ENCODE assay signal across 9 cellular contexts in the genomic region with DNA sequence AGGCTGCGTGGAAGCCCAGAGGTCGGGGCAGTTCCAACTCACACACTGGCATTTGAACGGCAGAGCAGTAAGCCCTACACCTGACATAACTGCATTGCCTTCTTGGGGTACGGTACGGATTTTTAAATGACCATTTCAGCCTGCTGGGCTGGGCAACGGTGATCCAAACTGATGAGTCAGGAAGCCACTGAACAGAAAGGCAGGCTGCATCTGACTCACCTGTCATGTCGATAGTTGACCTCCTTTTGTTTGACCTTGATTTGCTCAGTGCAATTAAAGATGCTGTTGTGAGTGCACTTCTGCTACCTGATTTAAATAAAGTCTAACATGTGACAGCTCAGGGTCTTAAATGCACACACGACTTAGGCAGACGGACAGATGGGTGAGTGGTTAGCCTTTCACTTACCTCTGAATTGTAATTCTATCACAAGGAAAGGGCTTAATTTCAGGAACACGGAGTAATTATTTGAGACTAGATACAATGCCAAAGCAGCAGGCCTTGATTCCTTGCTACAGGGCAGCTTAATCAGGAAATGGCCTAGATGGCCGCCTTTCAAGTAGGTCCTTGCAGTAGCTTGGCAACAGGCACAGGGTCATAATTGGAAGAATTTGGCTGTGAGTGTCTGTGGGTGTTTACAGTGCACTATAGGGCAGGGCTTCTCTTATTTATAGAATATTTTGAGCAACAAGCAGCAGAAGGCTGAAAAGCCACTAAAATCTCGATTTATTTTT. TPM values are rescaled to one million over a fixed set of nuclear protein-coding genes. Genes with fewer than 3 reads are reported as not detected.
A peak's percentile ranks its signal among the peaks of the same experiment; 100 is the strongest.
DNase-seq lines count a peak whose midpoint lies in the region; ATAC-seq and TF ChIP-seq lines count a peak whose summit lies in the region.
"Had no signal": no experiment of that assay in that cellular context is flagged by ENCODE, and none has a peak within 500 bp of the region (broad histone marks: within the 10 kb centered on the region; RNA-seq: fewer than 3 reads in every experiment).

No MANE protein-coding gene starts in this region.

- H3K9me3 Mint-ChIP-seq in MCF 10A (ENCODE audit: unreplicated experiment), result no peaks in the 10 kb centered on the region
- no peaks in the 10 kb centered on the region for H3K9me3 Mint-ChIP-seq in activated CD4-positive, alpha-beta T cell treated with anti-CD3 and anti-CD28 coated beads for 36 hours (ENCODE audit: low read depth)

- WGBS in GM23248 (ENCODE audit: low coverage in 1 of 2, low lambda C conversion rate in 2 of 2, missing lambda C conversion rate in 2 of 2), 2 experiments, result 63 to 70% methylated on average over 12 of the region's 12 CpGs

- peaks cover 95% of the 10 kb centered on the region for H3K79me2 ChIP-seq in GM23248 (ENCODE audit: insufficient read depth)

- H3K9ac ChIP-seq in GM23248, result no peak overlapping the region

- peaks cover 6% of the 10 kb centered on the region for H3K36me3 Mint-ChIP-seq in MCF 10A (ENCODE audit: insufficient read depth, unreplicated experiment)
- H3K36me3 Mint-ChIP-seq in activated CD4-positive, alpha-beta T cell treated with anti-CD3 and anti-CD28 coated beads for 36 hours (ENCODE audit: low read depth), result peaks cover 6% of the 10 kb centered on the region

- H3K27ac Mint-ChIP-seq in MCF 10A (ENCODE audit: low read depth, unreplicated experiment), result peak overlapping the region; percentile 8
- no peak overlapping the region for H3K27ac Mint-ChIP-seq in activated CD4-positive, alpha-beta T cell treated with anti-CD3 and anti-CD28 coated beads for 36 hours

- intact Hi-C loops in MCF 10A (cut with micrococcal nuclease), result no loop called here
- intact Hi-C loops in activated CD4-positive, alpha-beta T cell treated with anti-CD3 and anti-CD28 coated beads for 36 hours (cut with DNase I, micrococcal nuclease), result no loop called here

- H3K27me3 ChIP-seq in GM23248 (replicated peaks; ENCODE audit: insufficient read depth), result no peaks in the 10 kb centered on the region

- no peaks in the 10 kb centered on the region for H3K36me3 ChIP-seq in GM23248 (ENCODE audit: low read depth)

- no peaks in the 10 kb centered on the region for H3K9me3 ChIP-seq in GM23248 (ENCODE audit: low read depth)

- no TSS peak for BruUV-seq in MCF 10A (replicated peaks; lab: Mats Ljungman, UMichigan)

- no peaks in the 10 kb centered on the region for H3K27me3 Mint-ChIP-seq in MCF 10A (ENCODE audit: insufficient read depth, unreplicated experiment)
- H3K27me3 Mint-ChIP-seq in activated CD4-positive, alpha-beta T cell treated with anti-CD3 and anti-CD28 coated beads for 36 hours, result no peaks in the 10 kb centered on the region

- DNase-seq in GM23248 (peak; percentile 64), NCI-H2196 (lab: John Stamatoyannopoulos, UW; ENCODE audit: unreplicated experiment) (peak; percentile 86), MCF 10A (ENCODE audit: unreplicated experiment) (peak; percentile 62), pons (ENCODE audit: low spot score) (peak; percentile 20), ureter (ENCODE audit: low spot score) (no peak)
- no peak for DNase-seq in activated CD4-positive, alpha-beta T cell treated with anti-CD3 and anti-CD28 coated beads for 36 hours

- H3K9me2 ChIP-seq in GM23248 (ENCODE audit: insufficient read depth), result no peaks in the 10 kb centered on the region

- CTCF ChIA-PET in MCF 10A (lab: Yijun Ruan, JAX), result interaction anchor here (0.6 to 2.3 kb wide), 4 partner anchors 14 to 78 kb away, joined by 3 to 8 read pairs (median 6); no protein-coding TSS in a partner anchor
- CTCF ChIA-PET in activated CD4-positive, alpha-beta T cell treated with anti-CD3 and anti-CD28 coated beads for 36 hours (lab: Charles Lee), result interaction anchor here (0.7 kb wide), 1 partner anchor 43 kb away, joined by 3 read pairs; no protein-coding TSS in a partner anchor

- POLR2A ChIA-PET in MCF 10A (lab: Yijun Ruan, JAX), result interaction anchor here (1.0 to 14.0 kb wide), 8 partner anchors 12 to 114 kb away, joined by 3 to 204 read pairs (median 10); no protein-coding TSS in a partner anchor
- POLR2A ChIA-PET in activated CD4-positive, alpha-beta T cell treated with anti-CD3 and anti-CD28 coated beads for 36 hours (lab: Charles Lee), result no interaction called here

- H4K20me1 ChIP-seq in GM23248 (ENCODE audit: insufficient read depth), result no peaks in the 10 kb centered on the region

- H2AFZ ChIP-seq in GM23248, result no peak overlapping the region

- no peak overlapping the region for H3K4me3 Mint-ChIP-seq in MCF 10A (ENCODE audit: unreplicated experiment)
- no peak overlapping the region for H3K4me3 Mint-ChIP-seq in activated CD4-positive, alpha-beta T cell treated with anti-CD3 and anti-CD28 coated beads for 36 hours

- no peak overlapping the region for H3K27ac ChIP-seq in GM23248

- in situ Hi-C loops in GM23248 (cut with MboI), result no loop called here

- H3K4me1 Mint-ChIP-seq in MCF 10A (ENCODE audit: insufficient read depth, unreplicated experiment), result peaks cover 45% of the 10 kb centered on the region
- H3K4me1 Mint-ChIP-seq in activated CD4-positive, alpha-beta T cell treated with anti-CD3 and anti-CD28 coated beads for 36 hours, result peaks cover 48% of the 10 kb centered on the region

- H3K4me1 ChIP-seq in GM23248 (ENCODE audit: insufficient read depth), result peaks cover 38% of the 10 kb centered on the region

- peaks cover 27% of the 10 kb centered on the region for H3F3A ChIP-seq in GM23248 (ENCODE audit: insufficient read depth)

- H3K4me2 ChIP-seq in GM23248 (ENCODE audit: unreplicated experiment), result no peak overlapping the region

- ATAC-seq in activated CD4-positive, alpha-beta T cell treated with anti-CD3 and anti-CD28 coated beads for 36 hours, result no peak
- no peak for ATAC-seq in HG03139 (IDR thresholded peaks at IDR 0.05; ENCODE audit: unreplicated experiment)
- no peak for ATAC-seq in GM21367 (IDR thresholded peaks at IDR 0.05; ENCODE audit: unreplicated experiment)
- ATAC-seq: activated CD4-positive, CD25-positive, alpha-beta regulatory T cell treated with anti-CD3 and anti-CD28 coated beads, Interleukin-2, amount 50 U/mL, for 24 hours had no signal

- no peak for TF ChIP-seq CTCF in MCF 10A (IDR thresholded peaks at IDR 0.05; ENCODE audit: unreplicated experiment)

- H3K4me3 ChIP-seq in GM23248, result no peak overlapping the region

RNA-seq across cellular contexts. Expression of gene BMAL1, which starts 52.2 kb away (rescaled TPM):
- 41.7 and 66.5 TPM in 2 replicates for total RNA-seq in GM23248 (2014; rRNA removed; shearing (Covaris generic))
- polyA plus RNA-seq in GM23248 (2016; fragmentation: Nextera tagmentation; extraction: Ambion mirVana), result 31.9 and 34.9 TPM in 2 replicates
- total RNA-seq in MCF 10A (2022) (71.6 and 88.4 TPM in 2 replicates), ureter (28.4 TPM)
- 10 to 100 TPM; 18.6 to 20.2 TPM for total RNA-seq in activated CD4-positive, alpha-beta T cell treated with anti-CD3 and anti-CD28 coated beads for 36 hours

Comparison
In these comparisons a context has a peak if more than half of its experiments do, and no peak if none do; other contexts are left out.
1. DNase-seq: peak in GM23248 (single experiment), NCI-H2196 (single experiment), MCF 10A (single experiment) and pons (single experiment); none in activated CD4-positive, alpha-beta T cell treated with anti-CD3 and anti-CD28 coated beads for 36 hours (single experiment) and ureter (single experiment).